ENCODE assay signal across 29 cellular contexts in the genomic region with DNA sequence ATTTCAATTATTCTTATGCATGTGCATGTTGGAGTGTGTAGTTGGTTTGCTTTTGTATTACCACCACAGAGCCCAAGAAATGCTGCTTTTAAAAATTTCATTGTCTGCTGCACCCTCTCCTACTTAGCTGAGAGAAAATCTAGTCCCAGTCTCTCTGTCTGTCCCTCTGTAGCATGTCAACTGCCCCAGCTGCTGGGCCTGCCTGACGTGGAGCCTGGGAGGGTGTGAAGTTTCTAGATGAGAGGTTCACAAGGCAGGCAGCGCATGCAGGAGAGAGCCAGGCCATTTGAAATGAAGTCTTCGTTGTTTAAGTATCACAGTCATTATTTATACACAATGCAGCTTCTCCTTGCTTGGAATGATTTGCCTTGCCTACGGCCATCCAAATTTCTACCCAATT.
"Had no signal": no experiment of that assay in that cellular context is flagged by ENCODE, and none has a peak within 500 bp of the region (broad histone marks: within the 10 kb centered on the region; RNA-seq: fewer than 3 reads in every experiment).

No MANE protein-coding gene starts in this region.

- H2AFZ ChIP-seq: parathyroid adenoma had no signal

- H3K79me2 ChIP-seq: parathyroid adenoma had no signal

- H3K4me3 ChIP-seq: left lung, lower lobe of right lung, right atrium auricular region, right lobe of liver, smooth muscle cell, stomach, testis, thyroid gland, upper lobe of right lung had no signal

- H3K27ac Mint-ChIP-seq: immature natural killer cell; mesothelial cell of epicardium; natural killer cell; nephron progenitor cell; progenitor cell of endocrine pancreas; stimulated activated memory B cell treated with anti-CD40 and anti-IgM and Interleukin-4, amounts not matched to agents 10 μg/mL and 1 μg/mL and 100 μg/mL, for 72 hours had no signal

- H3K9me3 Mint-ChIP-seq: mesothelial cell of epicardium, natural killer cell, nephron progenitor cell had no signal

- ATAC-seq: left colon; left lung; lower lobe of right lung; natural killer cell; right lobe of liver; stimulated activated memory B cell treated with anti-CD40 and anti-IgM and Interleukin-4, amounts not matched to agents 10 μg/mL and 1 μg/mL and 100 μg/mL, for 72 hours; stimulated activated naive CD8-positive, alpha-beta T cell treated with anti-CD3 and anti-CD28 coated beads, Interleukin-15, Interleukin-2, amounts not matched to agents 100 U/mL and 50 U/mL, for 24 hours; upper lobe of right lung had no signal

- H3K9ac ChIP-seq: parathyroid adenoma had no signal

- H3K4me1 Mint-ChIP-seq: immature natural killer cell; naive B cell; natural killer cell; stimulated activated memory B cell treated with anti-CD40 and anti-IgM and Interleukin-4, amounts not matched to agents 10 μg/mL and 1 μg/mL and 100 μg/mL, for 72 hours had no signal

- DNase-seq: hypothalamus; immature natural killer cell; kidney; left colon; left lung; lower lobe of right lung; mammary epithelial cell; mesenchymal stem cell; naive B cell; natural killer cell; nephron progenitor cell; nucleus accumbens; right lobe of liver; stimulated activated CD4-positive, alpha-beta T cell treated with anti-CD3 and anti-CD28 coated beads, Interleukin-1b, Interleukin-23, amount 100 ng/mL, for 48 hours; stimulated activated CD4-positive, alpha-beta T cell treated with anti-CD3 and anti-CD28 coated beads, Interleukin-2, amount 100 ng/mL, for 48 hours; stimulated activated CD4-positive, alpha-beta T cell treated with anti-CD3 and anti-CD28 coated beads, Interleukin-4, amount 100 ng/mL, for 4 hours; stimulated activated CD8-positive, alpha-beta memory T cell treated with anti-CD3 and anti-CD28 coated beads, Interleukin-4, amount 100 ng/mL, for 48 hours; stimulated activated naive CD8-positive, alpha-beta T cell treated with anti-CD3 and anti-CD28 coated beads, Interleukin-15, Interleukin-2, amounts not matched to agents 100 U/mL and 50 U/mL, for 24 hours; stomach; testis; thyroid gland; trophoblast cell; upper lobe of right lung had no signal

- H3K27ac ChIP-seq: left lung, lower lobe of right lung, parathyroid adenoma, right atrium auricular region, right lobe of liver, stomach, testis, thyroid gland, upper lobe of right lung had no signal

- H3K27me3 ChIP-seq: left lung, right atrium auricular region, right lobe of liver, stomach, testis, thyroid gland, upper lobe of right lung had no signal

- H3K4me3 Mint-ChIP-seq: immature natural killer cell; mesothelial cell of epicardium; natural killer cell; nephron progenitor cell; stimulated activated memory B cell treated with anti-CD40 and anti-IgM and Interleukin-4, amounts not matched to agents 10 μg/mL and 1 μg/mL and 100 μg/mL, for 72 hours had no signal

- H3K4me2 ChIP-seq: smooth muscle cell had no signal

- H3K36me3 Mint-ChIP-seq: immature natural killer cell; mesothelial cell of epicardium; naive B cell; natural killer cell; stimulated activated memory B cell treated with anti-CD40 and anti-IgM and Interleukin-4, amounts not matched to agents 10 μg/mL and 1 μg/mL and 100 μg/mL, for 72 hours had no signal

- H3K9me3 ChIP-seq: left lung, lower lobe of right lung, right atrium auricular region, right lobe of liver, stomach, testis, thyroid gland, upper lobe of right lung had no signal

- H3K4me1 ChIP-seq: left lung, lower lobe of right lung, parathyroid adenoma, right atrium auricular region, right lobe of liver, stomach, testis, thyroid gland, upper lobe of right lung had no signal

- H3K36me3 ChIP-seq: left lung, lower lobe of right lung, right atrium auricular region, right lobe of liver, stomach, thyroid gland, upper lobe of right lung had no signal
